In genomic region chr1:151327223-151327902, GRCh38 we compare ENCODE assay signal across 8 cellular contexts. TPM values are rescaled to one million over a fixed set of nuclear protein-coding genes. Genes with fewer than 3 reads are reported as not detected.
DNase-seq lines count a peak whose midpoint lies in the region; ATAC-seq and TF ChIP-seq lines count a peak whose summit lies in the region.

Gene PI4KB (minus strand): TSS chr1:151327416. CDS start chr1:151316481, 10,935 bp downstream.

- no peaks in the 10 kb centered on the region for H3K27me3 ChIP-seq in effector memory CD4-positive, alpha-beta T cell (replicated peaks; ENCODE audit: control insufficient read depth, insufficient read depth, low read length, poor library complexity, severe bottlenecking)
- H3K27me3 ChIP-seq in lung (ENCODE audit: control insufficient read depth, insufficient read depth) = no peaks in the 10 kb centered on the region

- peaks cover 20% of the 10 kb centered on the region for H3K4me1 ChIP-seq in effector memory CD4-positive, alpha-beta T cell (ENCODE audit: control insufficient read depth, insufficient read depth, low read length, poor library complexity, severe bottlenecking)
- H3K4me1 ChIP-seq in lung (ENCODE audit: control insufficient read depth in 2 of 2, insufficient read depth in 2 of 2, low read length in 2 of 2) = peaks cover 5 to 10% of the 10 kb centered on the region in 2 donors

- DNase-seq in CD1c-positive myeloid dendritic cell (ENCODE audit: extremely low spot score) = peak; percentile 98
- DNase-seq in HUDEP-2 (lab: John Stamatoyannopoulos, UW; ENCODE audit: unreplicated experiment in 76 of 76) = peak in 75 of 76 experiments; percentile 58 to 97 (median 89)
- DNase-seq in NOMO-1 treated with dmso at 0.1 percent for 144 hours (lab: John Stamatoyannopoulos, UW; ENCODE audit: unreplicated experiment) = peak; percentile 93
- DNase-seq in activated CD8-positive, alpha-beta memory T cell treated with anti-CD3 and anti-CD28 coated beads for 4 hours (ENCODE audit: low read depth in 2 of 2) = peak; percentile 72 to 80
- peak; percentile 76 to 84 (median 84) for DNase-seq in effector memory CD4-positive, alpha-beta T cell
- DNase-seq in lung (ENCODE audit: low spot score) = peak; percentile 94
- peak; percentile 66 to 86 (median 86) for DNase-seq in stimulated activated CD4-positive, alpha-beta T cell treated with anti-CD3 and anti-CD28 coated beads, TNF-alpha, amount 100 ng/mL, for 24 hours (ENCODE audit: low read depth in 3 of 3)

- WGBS in lung, 2 donors = 0% methylated on average over 40 of the region's 40 CpGs

- peak within 1 kb of the TSS; percentile 94 for H3K27ac ChIP-seq in effector memory CD4-positive, alpha-beta T cell (ENCODE audit: insufficient read depth, low read length, poor library complexity, severe bottlenecking)
- H3K27ac ChIP-seq in lung (ENCODE audit: low read depth in 1 of 2, low read length in 1 of 2) = peak within 1 kb of the TSS; percentile 91 to 93

- ATAC-seq in GM19467 (IDR thresholded peaks at IDR 0.05; ENCODE audit: unreplicated experiment) (peak; percentile 69), lung (ENCODE audit: insufficient read depth, low FRiP score) (peak; percentile 97)

- no peaks in the 10 kb centered on the region for H3K9me3 ChIP-seq in effector memory CD4-positive, alpha-beta T cell (ENCODE audit: control insufficient read depth, low read length)
- no peaks in the 10 kb centered on the region for H3K9me3 ChIP-seq in lung (ENCODE audit: control insufficient read depth in 2 of 2, insufficient read depth in 1 of 2, low read length in 1 of 2)

- H3K36me3 ChIP-seq in effector memory CD4-positive, alpha-beta T cell (ENCODE audit: control insufficient read depth, insufficient read depth, low read length) = peaks cover 17% of the 10 kb centered on the region
- peaks cover 0 to 2% of the 10 kb centered on the region in 2 donors for H3K36me3 ChIP-seq in lung (ENCODE audit: control insufficient read depth in 2 of 2, insufficient read depth in 2 of 2, low read length in 2 of 2)

- H3K4me3 ChIP-seq in effector memory CD4-positive, alpha-beta T cell (ENCODE audit: insufficient read depth, low read depth, low read length, poor library complexity, severe bottlenecking) = peak within 1 kb of the TSS; percentile 67
- H3K4me3 ChIP-seq in lung = peak within 1 kb of the TSS; percentile 80

- no peak for TF ChIP-seq CTCF in lung (IDR thresholded peaks at IDR 0.05; ENCODE audit: control extremely low read depth, extremely low read depth)

RNA-seq across cellular contexts. Expression of gene PI4KB, which starts in this region (rescaled TPM):
- 10 to 100 TPM; 48.3 to 65.2 TPM for total RNA-seq in lung
- 10 to 100 TPM; 25.0 to 42.3 TPM for polyA plus RNA-seq in lung

Comparison
In these comparisons a context has a peak if more than half of its experiments do, and no peak if none do; other contexts are left out.
1. Peak in every context shown above with its lines: DNase-seq, ATAC-seq, H3K4me3 ChIP-seq and H3K27ac ChIP-seq.